18 cellular contexts compared by ENCODE assay signal in genomic region chr6:63558270-63558669, GRCh38. TPM values are rescaled to one million over a fixed set of nuclear protein-coding genes. Genes with fewer than 3 reads are reported as not detected.
A peak's percentile ranks its signal among the peaks of the same experiment; 100 is the strongest.
DNase-seq lines count a peak whose midpoint lies in the region; ATAC-seq and TF ChIP-seq lines count a peak whose summit lies in the region.
"Had no signal": no experiment of that assay in that cellular context is flagged by ENCODE, and none has a peak within 500 bp of the region (broad histone marks: within the 10 kb centered on the region; RNA-seq: fewer than 3 reads in every experiment).

No MANE protein-coding gene starts in this region.

- no peak overlapping the region for H3K4me3 Mint-ChIP-seq in type B pancreatic cell
- no peak overlapping the region for H3K4me3 Mint-ChIP-seq in activated T-cell treated with anti-CD3 and anti-CD28 coated beads, Interleukin-2, amount 50 U/mL, for 24 hours
- H3K4me3 Mint-ChIP-seq: activated CD4-positive, alpha-beta T cell treated with anti-CD3 and anti-CD28 coated beads for 36 hours; activated naive CD8-positive, alpha-beta T cell treated with anti-CD3 and anti-CD28 coated beads for 36 hours; T-helper 2 cell treated with Interferon-gamma antibody and Interleukin-4, amounts not matched to agents 5 μg/mL and 100 μg/mL, for 36 hours had no signal

- H3K27me3 Mint-ChIP-seq in type B pancreatic cell = no peaks in the 10 kb centered on the region
- peaks cover 20% of the 10 kb centered on the region for H3K27me3 Mint-ChIP-seq in activated T-cell treated with anti-CD3 and anti-CD28 coated beads, Interleukin-2, amount 50 U/mL, for 24 hours
- H3K27me3 Mint-ChIP-seq: progenitor cell of endocrine pancreas had no signal

- no peaks in the 10 kb centered on the region for H3K4me1 Mint-ChIP-seq in type B pancreatic cell (ENCODE audit: unreplicated experiment)
- no peaks in the 10 kb centered on the region for H3K4me1 Mint-ChIP-seq in activated T-cell treated with anti-CD3 and anti-CD28 coated beads, Interleukin-2, amount 50 U/mL, for 24 hours (ENCODE audit: low read depth)
- H3K4me1 Mint-ChIP-seq: activated CD4-positive, alpha-beta T cell treated with anti-CD3 and anti-CD28 coated beads for 36 hours; activated naive CD8-positive, alpha-beta T cell treated with anti-CD3 and anti-CD28 coated beads for 36 hours had no signal

- TF ChIP-seq CTCF in type B pancreatic cell (conservative IDR thresholded peaks at IDR 0.05) = no peak

- ATAC-seq in GM18499 (IDR thresholded peaks at IDR 0.05; ENCODE audit: insufficient read depth, unreplicated experiment) = peak; percentile 78
- ATAC-seq in GM19395 (IDR thresholded peaks at IDR 0.05; ENCODE audit: unreplicated experiment) = peak; percentile 81
- peak; percentile 58 for ATAC-seq in HG02642 (IDR thresholded peaks at IDR 0.05; ENCODE audit: poor library complexity, unreplicated experiment)
- peak; percentile 74 for ATAC-seq in HG03280 (IDR thresholded peaks at IDR 0.05; ENCODE audit: unreplicated experiment)
- ATAC-seq: activated CD4-positive, alpha-beta T cell treated with anti-CD3 and anti-CD28 coated beads for 36 hours; left ventricle myocardium superior had no signal

- no peak overlapping the region for H3K27ac Mint-ChIP-seq in type B pancreatic cell
- H3K27ac Mint-ChIP-seq in activated T-cell treated with anti-CD3 and anti-CD28 coated beads, Interleukin-2, amount 50 U/mL, for 24 hours = no peak overlapping the region
- H3K27ac Mint-ChIP-seq: activated CD4-positive, alpha-beta T cell treated with anti-CD3 and anti-CD28 coated beads for 36 hours; activated naive CD8-positive, alpha-beta T cell treated with anti-CD3 and anti-CD28 coated beads for 36 hours; progenitor cell of endocrine pancreas; T-helper 2 cell treated with Interferon-gamma antibody and Interleukin-4, amounts not matched to agents 5 μg/mL and 100 μg/mL, for 36 hours had no signal

- no peak for DNase-seq in type B pancreatic cell (ENCODE audit: extremely low spot score, unreplicated experiment)
- no peak for DNase-seq in NCI-H2227 (lab: John Stamatoyannopoulos, UW; ENCODE audit: unreplicated experiment)
- DNase-seq in NCI-H1092 (lab: John Stamatoyannopoulos, UW) = no peak
- DNase-seq in activated T-cell treated with anti-CD3 and anti-CD28 coated beads, Interleukin-2, amount 50 U/mL, for 24 hours = no peak
- DNase-seq: activated CD4-positive, alpha-beta T cell treated with anti-CD3 and anti-CD28 coated beads for 36 hours; activated naive CD8-positive, alpha-beta T cell treated with anti-CD3 and anti-CD28 coated beads for 36 hours; effector CD4-positive, alpha-beta T cell; left ventricle myocardium superior; MM.1S; NCI-H2107; NK-92 treated with Interleukin-12 subunit alpha and Interleukin-12 subunit beta, amount 100 ng/mL, for 24 hours; Right ventricle myocardium superior had no signal

- H3K36me3 Mint-ChIP-seq in type B pancreatic cell = no peaks in the 10 kb centered on the region
- no peaks in the 10 kb centered on the region for H3K36me3 Mint-ChIP-seq in activated T-cell treated with anti-CD3 and anti-CD28 coated beads, Interleukin-2, amount 50 U/mL, for 24 hours (ENCODE audit: low read depth)
- H3K36me3 Mint-ChIP-seq: activated naive CD8-positive, alpha-beta T cell treated with anti-CD3 and anti-CD28 coated beads for 36 hours had no signal

- no peaks in the 10 kb centered on the region for H3K9me3 Mint-ChIP-seq in type B pancreatic cell
- H3K9me3 Mint-ChIP-seq in activated T-cell treated with anti-CD3 and anti-CD28 coated beads, Interleukin-2, amount 50 U/mL, for 24 hours = no peaks in the 10 kb centered on the region
- H3K9me3 Mint-ChIP-seq: activated naive CD8-positive, alpha-beta T cell treated with anti-CD3 and anti-CD28 coated beads for 36 hours; T-helper 2 cell treated with Interferon-gamma antibody and Interleukin-4, amounts not matched to agents 5 μg/mL and 100 μg/mL, for 36 hours had no signal

RNA-seq across cellular contexts. Expression of gene PTP4A1, which starts 14.0 kb away (rescaled TPM):
- total RNA-seq in type B pancreatic cell (ENCODE audit: low replicate concordance) = 85.6 and 133 TPM in 2 replicates
